ENCODE assay signal across 17 cellular contexts in genomic region chr13:46936525-46936924, GRCh38. TPM values are rescaled to one million over a fixed set of nuclear protein-coding genes. Genes with fewer than 3 reads are reported as not detected.
DNase-seq lines count a peak whose midpoint lies in the region; ATAC-seq and TF ChIP-seq lines count a peak whose summit lies in the region.
"Had no signal": no experiment of that assay in that cellular context is flagged by ENCODE, and none has a peak within 500 bp of the region (broad histone marks: within the 10 kb centered on the region; RNA-seq: fewer than 3 reads in every experiment).

No MANE protein-coding gene starts in this region.

- no peaks in the 10 kb centered on the region for H3K79me1 ChIP-seq in trophoblast cell (ENCODE audit: low read length)

- H2BK12ac ChIP-seq in trophoblast cell (ENCODE audit: low read length) = no peak overlapping the region

- H3K4me1 ChIP-seq in foreskin keratinocyte = no peaks in the 10 kb centered on the region
- no peaks in the 10 kb centered on the region for H3K4me1 ChIP-seq in trophoblast cell (ENCODE audit: control insufficient read depth in 1 of 2, insufficient read depth in 2 of 2, low read length in 2 of 2)
- H3K4me1 ChIP-seq: Caco-2, HAP-1 had no signal

- H4K91ac ChIP-seq in trophoblast cell (ENCODE audit: low read depth, low read length) = no peak overlapping the region

- no peak for TF ChIP-seq CTCF in foreskin keratinocyte (conservative IDR thresholded peaks at IDR 0.05)
- no peak for TF ChIP-seq CTCF in osteocyte (IDR thresholded peaks at IDR 0.05)
- TF ChIP-seq CTCF in chondrocyte (IDR thresholded peaks at IDR 0.05) = no peak

- H3K27me3 Mint-ChIP-seq in osteocyte (ENCODE audit: unreplicated experiment) = peaks cover 4% of the 10 kb centered on the region
- H3K27me3 Mint-ChIP-seq in chondrocyte (ENCODE audit: low read depth) = peaks cover 10% of the 10 kb centered on the region

- H2AFZ ChIP-seq in trophoblast cell (ENCODE audit: insufficient read depth, low read length, poor library complexity) = no peak overlapping the region

- no peak overlapping the region for H3K27ac Mint-ChIP-seq in osteocyte (ENCODE audit: unreplicated experiment)
- H3K27ac Mint-ChIP-seq in chondrocyte (ENCODE audit: unreplicated experiment) = no peak overlapping the region
- H3K27ac Mint-ChIP-seq: CD4-positive, alpha-beta memory T cell; HFFc6 had no signal

- H3K4me1 Mint-ChIP-seq in osteocyte (ENCODE audit: unreplicated experiment) = no peaks in the 10 kb centered on the region
- no peaks in the 10 kb centered on the region for H3K4me1 Mint-ChIP-seq in chondrocyte (ENCODE audit: low read depth)
- H3K4me1 Mint-ChIP-seq: CD4-positive, alpha-beta memory T cell had no signal

- no peak overlapping the region for H3K4ac ChIP-seq in trophoblast cell (ENCODE audit: low read depth, low read length)

- H3K36me3 ChIP-seq in trophoblast cell (ENCODE audit: control insufficient read depth in 1 of 2, insufficient read depth in 2 of 2, low read length in 2 of 2) = no peaks in the 10 kb centered on the region
- H3K36me3 ChIP-seq: HAP-1 had no signal

- H2BK5ac ChIP-seq in trophoblast cell (ENCODE audit: low read depth, low read length, poor library complexity) = no peak overlapping the region

- no peaks in the 10 kb centered on the region for H3K36me3 Mint-ChIP-seq in osteocyte (ENCODE audit: unreplicated experiment)
- H3K36me3 Mint-ChIP-seq in chondrocyte (ENCODE audit: low read depth) = peaks cover 1% of the 10 kb centered on the region
- H3K36me3 Mint-ChIP-seq: CD4-positive, alpha-beta memory T cell had no signal

- H3K27me3 ChIP-seq in foreskin keratinocyte (no peaks in the 10 kb centered on the region), trophoblast cell (ENCODE audit: insufficient read depth, low read length) (no peaks in the 10 kb centered on the region)

- H3K9me3 ChIP-seq in trophoblast cell (ENCODE audit: insufficient read depth, low read depth, low read length) = no peaks in the 10 kb centered on the region
- H3K9me3 ChIP-seq: HAP-1 had no signal

- H4K8ac ChIP-seq in trophoblast cell (ENCODE audit: low read depth, low read length) = no peak overlapping the region

- no peak overlapping the region for H3K4me3 Mint-ChIP-seq in osteocyte (ENCODE audit: unreplicated experiment)
- no peak overlapping the region for H3K4me3 Mint-ChIP-seq in chondrocyte (ENCODE audit: unreplicated experiment)
- H3K4me3 Mint-ChIP-seq: CD4-positive, alpha-beta memory T cell; HFFc6 had no signal

- H2BK120ac ChIP-seq in trophoblast cell (ENCODE audit: insufficient read depth, low read length, poor library complexity) = no peak overlapping the region

- H3K9ac ChIP-seq in trophoblast cell (ENCODE audit: low read length) = peak overlapping the region; percentile 52

- no peak overlapping the region for H3K4me2 ChIP-seq in trophoblast cell (ENCODE audit: low read length)

- no peaks in the 10 kb centered on the region for H3K79me2 ChIP-seq in trophoblast cell (ENCODE audit: control insufficient read depth, insufficient read depth, low read length, poor library complexity)

- H3K27ac ChIP-seq in foreskin keratinocyte (no peak overlapping the region), trophoblast cell (ENCODE audit: low read depth, low read length) (no peak overlapping the region)

- H3K14ac ChIP-seq in trophoblast cell (ENCODE audit: low read length) = no peak overlapping the region

- ATAC-seq in foreskin keratinocyte = peak; percentile 31

- no peak overlapping the region for H4K12ac ChIP-seq in trophoblast cell (ENCODE audit: low read depth, low read length)

- H3K9me3 Mint-ChIP-seq in osteocyte (ENCODE audit: unreplicated experiment) = peaks cover 7% of the 10 kb centered on the region
- H3K9me3 Mint-ChIP-seq in chondrocyte (ENCODE audit: low read depth) = peaks cover 27% of the 10 kb centered on the region

- H2AK5ac ChIP-seq in trophoblast cell (ENCODE audit: low read length) = no peak overlapping the region

- DNase-seq in DMS53 treated with DMSO at 0.1 percent for 48 hours (lab: John Stamatoyannopoulos, UW; ENCODE audit: unreplicated experiment) (peak; percentile 17), foreskin keratinocyte (peak in 1 of 2 donors; percentile 38), trophoblast cell (no peak), COLO668 (lab: John Stamatoyannopoulos, UW; ENCODE audit: unreplicated experiment) (no peak), osteocyte (ENCODE audit: extremely low spot score, unreplicated experiment) (no peak), chondrocyte (ENCODE audit: low spot score) (no peak)
- DNase-seq: C1 segment of cervical spinal cord; Caco-2; CD4-positive, alpha-beta memory T cell; DMS153; DMS79 treated with DMSO at 0.1 percent for 48 hours; GF-D8; GOT3; HFFc6 had no signal

- no peak overlapping the region for H3K23ac ChIP-seq in trophoblast cell (ENCODE audit: low read length)

- no peak overlapping the region for H3K18ac ChIP-seq in trophoblast cell (ENCODE audit: low read length)

- no peak overlapping the region for H3K4me3 ChIP-seq in trophoblast cell (ENCODE audit: low read depth, low read length)
- H3K4me3 ChIP-seq: HAP-1 had no signal

- WGBS in trophoblast cell (ENCODE audit: extremely low coverage, insufficient coverage, insufficient read length) = no CpG with 5 or more reads among the region's 4 CpGs

RNA-seq across cellular contexts. Expression of gene HTR2A, which starts 39.7 kb away (rescaled TPM):
- total RNA-seq in foreskin keratinocyte (not detected in 2 replicates), osteocyte (not detected in 2 replicates), chondrocyte (0.37 to 0.51 TPM in 2 of 3 replicates, not detected in the other)
- polyA plus RNA-seq in foreskin keratinocyte = not detected in 2 replicates
- not detected in 2 replicates for polyA plus RNA-seq in trophoblast cell (2013)
- total RNA-seq: A673; Caco-2; CD4-positive, alpha-beta memory T cell; G401 had no signal
- polyA plus RNA-seq: CD4-positive, alpha-beta memory T cell had no signal
